ENCODE assay signal across 1 cellular context in the genomic region with DNA sequence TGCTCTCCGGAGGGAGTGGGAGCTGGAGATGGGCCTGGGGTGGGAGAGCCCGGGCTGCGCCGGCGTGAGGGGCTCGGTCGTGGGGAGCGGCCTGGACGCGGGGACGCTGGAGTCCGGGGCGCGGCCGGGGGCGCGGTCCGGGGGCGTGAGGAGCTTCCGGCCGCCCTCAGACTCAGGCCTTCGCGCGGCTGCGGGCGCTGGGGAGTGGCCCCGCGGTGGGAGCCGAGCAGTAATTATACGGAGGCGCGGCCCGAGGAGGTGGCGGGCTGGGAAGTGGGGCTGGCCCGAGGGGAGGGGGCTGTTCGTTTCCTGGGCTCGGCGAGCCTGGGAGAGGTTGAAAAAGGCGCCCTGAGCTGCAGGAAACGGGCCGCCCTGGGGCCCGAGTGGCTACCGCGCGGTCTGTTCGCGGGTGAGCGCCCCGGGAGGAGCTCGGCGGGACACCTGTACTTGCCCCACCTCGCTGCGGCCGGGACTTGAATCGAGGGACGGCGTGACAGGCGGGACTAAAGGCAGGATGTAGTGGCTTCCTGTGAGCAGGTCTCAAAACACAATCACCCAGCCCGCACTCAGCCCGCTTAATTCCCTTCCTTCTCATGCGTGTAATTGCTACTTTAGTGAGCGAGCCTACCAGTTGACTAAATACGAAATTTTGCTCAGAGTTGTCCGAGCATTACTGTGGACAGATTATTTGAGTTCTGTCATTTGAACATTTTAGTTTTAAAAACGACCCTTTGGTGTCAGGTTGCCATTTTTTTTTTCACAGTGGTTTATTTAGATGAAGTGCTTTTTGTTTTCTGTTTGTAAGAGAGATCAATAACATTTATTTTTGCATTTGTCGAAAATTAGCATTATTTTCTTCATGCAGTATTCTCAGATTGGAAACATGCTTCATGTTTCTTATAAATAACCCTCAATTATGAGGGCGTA.
A peak's percentile ranks its signal among the peaks of the same experiment; 100 is the strongest.
TF ChIP-seq lines count a peak whose summit lies in the region.

No MANE protein-coding gene starts in this region.

TF ChIP-seq in Ishikawa, 13 proteins besides CTCF, POLR2A, EP300 and RAD21 (continued from another document):
- TF ChIP-seq, protein P1, sequence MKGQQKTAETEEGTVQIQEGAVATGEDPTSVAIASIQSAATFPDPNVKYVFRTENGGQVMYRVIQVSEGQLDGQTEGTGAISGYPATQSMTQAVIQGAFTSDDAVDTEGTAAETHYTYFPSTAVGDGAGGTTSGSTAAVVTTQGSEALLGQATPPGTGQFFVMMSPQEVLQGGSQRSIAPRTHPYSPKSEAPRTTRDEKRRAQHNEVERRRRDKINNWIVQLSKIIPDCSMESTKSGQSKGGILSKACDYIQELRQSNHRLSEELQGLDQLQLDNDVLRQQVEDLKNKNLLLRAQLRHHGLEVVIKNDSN (IDR thresholded peaks at IDR 0.05) = no peak
- TF ChIP-seq NFIC (IDR thresholded peaks at IDR 0.05) (no peak), EGR1 (IDR thresholded peaks at IDR 0.05) (peak; percentile 83), TCF12 (IDR thresholded peaks at IDR 0.05; ENCODE audit: low read depth) (no peak), TAF1 (IDR thresholded peaks at IDR 0.05; ENCODE audit: low read depth) (0 out of 2 replicates have a peak, but pooled peaks have one; percentile 34)
- TF ChIP-seq, protein P2, sequence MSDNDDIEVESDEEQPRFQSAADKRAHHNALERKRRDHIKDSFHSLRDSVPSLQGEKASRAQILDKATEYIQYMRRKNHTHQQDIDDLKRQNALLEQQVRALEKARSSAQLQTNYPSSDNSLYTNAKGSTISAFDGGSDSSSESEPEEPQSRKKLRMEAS (IDR thresholded peaks at IDR 0.05) = peak; percentile 61
- TF ChIP-seq, protein P3, sequence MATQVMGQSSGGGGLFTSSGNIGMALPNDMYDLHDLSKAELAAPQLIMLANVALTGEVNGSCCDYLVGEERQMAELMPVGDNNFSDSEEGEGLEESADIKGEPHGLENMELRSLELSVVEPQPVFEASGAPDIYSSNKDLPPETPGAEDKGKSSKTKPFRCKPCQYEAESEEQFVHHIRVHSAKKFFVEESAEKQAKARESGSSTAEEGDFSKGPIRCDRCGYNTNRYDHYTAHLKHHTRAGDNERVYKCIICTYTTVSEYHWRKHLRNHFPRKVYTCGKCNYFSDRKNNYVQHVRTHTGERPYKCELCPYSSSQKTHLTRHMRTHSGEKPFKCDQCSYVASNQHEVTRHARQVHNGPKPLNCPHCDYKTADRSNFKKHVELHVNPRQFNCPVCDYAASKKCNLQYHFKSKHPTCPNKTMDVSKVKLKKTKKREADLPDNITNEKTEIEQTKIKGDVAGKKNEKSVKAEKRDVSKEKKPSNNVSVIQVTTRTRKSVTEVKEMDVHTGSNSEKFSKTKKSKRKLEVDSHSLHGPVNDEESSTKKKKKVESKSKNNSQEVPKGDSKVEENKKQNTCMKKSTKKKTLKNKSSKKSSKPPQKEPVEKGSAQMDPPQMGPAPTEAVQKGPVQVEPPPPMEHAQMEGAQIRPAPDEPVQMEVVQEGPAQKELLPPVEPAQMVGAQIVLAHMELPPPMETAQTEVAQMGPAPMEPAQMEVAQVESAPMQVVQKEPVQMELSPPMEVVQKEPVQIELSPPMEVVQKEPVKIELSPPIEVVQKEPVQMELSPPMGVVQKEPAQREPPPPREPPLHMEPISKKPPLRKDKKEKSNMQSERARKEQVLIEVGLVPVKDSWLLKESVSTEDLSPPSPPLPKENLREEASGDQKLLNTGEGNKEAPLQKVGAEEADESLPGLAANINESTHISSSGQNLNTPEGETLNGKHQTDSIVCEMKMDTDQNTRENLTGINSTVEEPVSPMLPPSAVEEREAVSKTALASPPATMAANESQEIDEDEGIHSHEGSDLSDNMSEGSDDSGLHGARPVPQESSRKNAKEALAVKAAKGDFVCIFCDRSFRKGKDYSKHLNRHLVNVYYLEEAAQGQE (IDR thresholded peaks at IDR 0.05; ENCODE audit: low read depth) = no peak
TF ChIP-seq in Ishikawa: peak in this region for 4.
